ENCODE assay signal across 6 cellular contexts in genomic region chr2:89222063-89222732, GRCh38.
A peak's percentile ranks its signal among the peaks of the same experiment; 100 is the strongest.
DNase-seq lines count a peak whose midpoint lies in the region; ATAC-seq, FAIRE-seq and TF ChIP-seq lines count a peak whose summit lies in the region.
"Not testable (repeated sequence)": the region's sequence is repeated elsewhere in the genome, so short reads cannot be mapped to it uniquely, and the experiment has no call there.

No MANE protein-coding gene starts in this region.

- H3K9me3 ChIP-seq in OCI-LY7 (ENCODE audit: low read length): not testable (repeated sequence)

- H3K4me1 Mint-ChIP-seq in memory B cell; stimulated activated naive B cell treated with anti-CD40 and anti-IgM and Interleukin-4, amounts not matched to agents 10 μg/mL and 1 μg/mL and 100 μg/mL, for 72 hours: not testable (repeated sequence)

- not testable (repeated sequence) for H3K27ac ChIP-seq in OCI-LY7 (ENCODE audit: low read depth, low read length, poor library complexity, severe bottlenecking)

- TF ChIP-seq POLR2A in GM12891 (IDR thresholded peaks at IDR 0.05; ENCODE audit: low read depth, low read length): not testable (repeated sequence)

- not testable (repeated sequence) for H3K9me3 Mint-ChIP-seq in memory B cell; stimulated activated naive B cell treated with anti-CD40 and anti-IgM and Interleukin-4, amounts not matched to agents 10 μg/mL and 1 μg/mL and 100 μg/mL, for 72 hours

- not testable (repeated sequence) for H2AFZ ChIP-seq in OCI-LY7 (ENCODE audit: low read length)

- not testable (repeated sequence) for BruUV-seq in OCI-LY7 (replicated peaks; lab: Mats Ljungman, UMichigan)

- intact Hi-C loops in OCI-LY7 (cut with micrococcal nuclease; ENCODE audit: unreplicated experiment): not testable (repeated sequence)

- H3K4me3 ChIP-seq in OCI-LY7 (ENCODE audit: low read depth, low read length, poor library complexity, severe bottlenecking): not testable (repeated sequence)

- not testable (repeated sequence) for H3K36me3 ChIP-seq in OCI-LY7 (ENCODE audit: insufficient read depth, low read length)

- POLR2A ChIA-PET in OCI-LY7 (lab: Charles Lee): not testable (repeated sequence)

- peak overlapping the region; percentile 15 for H3K4me3 Mint-ChIP-seq in memory B cell
- not testable (repeated sequence) for H3K4me3 Mint-ChIP-seq in stimulated activated naive B cell treated with anti-CD40 and anti-IgM and Interleukin-4, amounts not matched to agents 10 μg/mL and 1 μg/mL and 100 μg/mL, for 72 hours

- H3K27ac Mint-ChIP-seq in memory B cell; stimulated activated naive B cell treated with anti-CD40 and anti-IgM and Interleukin-4, amounts not matched to agents 10 μg/mL and 1 μg/mL and 100 μg/mL, for 72 hours: not testable (repeated sequence)

- not testable (repeated sequence) for H3K27me3 Mint-ChIP-seq in memory B cell; stimulated activated naive B cell treated with anti-CD40 and anti-IgM and Interleukin-4, amounts not matched to agents 10 μg/mL and 1 μg/mL and 100 μg/mL, for 72 hours

- H3K36me3 Mint-ChIP-seq in memory B cell; stimulated activated naive B cell treated with anti-CD40 and anti-IgM and Interleukin-4, amounts not matched to agents 10 μg/mL and 1 μg/mL and 100 μg/mL, for 72 hours: not testable (repeated sequence)

- DNase-seq in GM12891 (ENCODE audit: insufficient read length, low spot score); OCI-LY7 (ENCODE audit: low spot score); memory B cell (ENCODE audit: low spot score in 2 of 2); stimulated activated naive B cell treated with anti-CD40 and anti-IgM and Interleukin-4, amounts not matched to agents 10 μg/mL and 1 μg/mL and 100 μg/mL, for 72 hours: not testable (repeated sequence)

- not testable (repeated sequence) for H3K9me2 ChIP-seq in OCI-LY7 (ENCODE audit: insufficient read depth, low read length)

- not testable (repeated sequence) for H3K4me1 ChIP-seq in OCI-LY7 (ENCODE audit: insufficient read depth, low read length, poor library complexity, severe bottlenecking)

- H3K79me2 ChIP-seq in OCI-LY7 (ENCODE audit: insufficient read depth, low read depth, low read length): not testable (repeated sequence)

- ATAC-seq in GM18867 (IDR thresholded peaks at IDR 0.05; ENCODE audit: unreplicated experiment) (peak; percentile 51), GM21447 (IDR thresholded peaks at IDR 0.05; ENCODE audit: unreplicated experiment) (peak; percentile 70), memory B cell (ENCODE audit: low read depth) (peak; percentile 76)
- peak; percentile 77 to 85 for ATAC-seq in stimulated activated naive B cell treated with anti-CD40 and anti-IgM and Interleukin-4, amounts not matched to agents 10 μg/mL and 1 μg/mL and 100 μg/mL, for 72 hours (replicated peaks)

- not testable (repeated sequence) for H4K20me1 ChIP-seq in OCI-LY7 (ENCODE audit: insufficient read depth, low read length)

- 0 out of 2 replicates have a peak overlapping the region, but pooled peaks have one; percentile 26 for H3K4me2 ChIP-seq in OCI-LY7 (ENCODE audit: low read length)

- not testable (repeated sequence) for TF ChIP-seq CTCF in OCI-LY7 (conservative IDR thresholded peaks at IDR 0.05; ENCODE audit: low read length)

- CTCF ChIA-PET in OCI-LY7 (lab: Charles Lee; ENCODE audit: unreplicated experiment): not testable (repeated sequence)

- FAIRE-seq in GM12891 (lab: Jason Lieb, UNC): peak; percentile 59
